8 cellular contexts compared by ENCODE assay signal in the genomic region with DNA sequence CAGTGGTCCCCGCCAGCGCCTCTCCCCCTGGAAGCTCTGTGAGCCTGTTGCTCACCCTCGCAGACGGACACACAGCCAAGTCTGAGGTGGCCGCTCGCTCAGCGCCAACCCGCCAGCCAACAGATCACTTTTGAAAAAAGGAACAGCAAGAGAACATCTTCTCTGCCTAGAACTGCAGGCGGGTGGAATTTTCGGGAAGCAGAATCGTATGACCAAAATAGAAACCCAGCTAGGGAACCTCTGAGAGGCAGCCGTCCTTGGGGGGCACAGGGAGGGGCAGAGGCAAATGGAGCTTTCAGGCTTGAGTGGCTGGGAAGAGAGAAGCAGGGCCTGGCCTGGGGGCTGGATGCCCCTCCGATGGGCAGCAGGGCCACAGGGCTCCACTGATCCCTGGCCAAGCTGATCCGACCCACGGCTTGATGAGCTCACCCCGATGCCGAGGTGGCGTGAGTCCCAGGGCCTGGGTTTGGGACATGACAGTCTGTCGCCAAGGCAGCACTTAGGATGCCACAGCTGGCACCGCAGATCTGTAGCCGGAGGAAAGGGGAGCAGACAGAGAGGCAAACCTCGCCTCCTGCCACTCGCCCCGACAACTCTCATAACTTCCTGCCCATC. TPM values are rescaled to one million over a fixed set of nuclear protein-coding genes. Genes with fewer than 3 reads are reported as not detected.
DNase-seq lines count a peak whose midpoint lies in the region; ATAC-seq and TF ChIP-seq lines count a peak whose summit lies in the region.

No MANE protein-coding gene starts in this region.

- peak overlapping the region; percentile 9 for H3K9ac ChIP-seq in mucosa of stomach (ENCODE audit: low read length)

- POLR2A ChIA-PET in MCF 10A (lab: Yijun Ruan, JAX) = interaction anchor here (0.6 to 1.2 kb wide), 2 partner anchors 14 to 45 kb away, joined by 3 read pairs; no protein-coding TSS in a partner anchor

- no peak for ATAC-seq in HG03045 (IDR thresholded peaks at IDR 0.05; ENCODE audit: unreplicated experiment)

- no peaks in the 10 kb centered on the region for H3K9me3 Mint-ChIP-seq in MCF 10A (ENCODE audit: unreplicated experiment)
- H3K9me3 Mint-ChIP-seq in dendritic cell treated with granulocyte-macrophage colony-stimulating factor and Interleukin-4, amounts not matched to agents 40 ng/mL and 50 ng/mL, for 4 days = peaks cover 3% of the 10 kb centered on the region

- peaks cover 11% of the 10 kb centered on the region for H3K4me1 Mint-ChIP-seq in MCF 10A (ENCODE audit: insufficient read depth, unreplicated experiment)
- H3K4me1 Mint-ChIP-seq in dendritic cell treated with granulocyte-macrophage colony-stimulating factor and Interleukin-4, amounts not matched to agents 40 ng/mL and 50 ng/mL, for 4 days (ENCODE audit: low read depth) = peaks cover 83% of the 10 kb centered on the region

- no TSS peak for BruUV-seq in MCF 10A (replicated peaks; lab: Mats Ljungman, UMichigan)

- H3K36me3 ChIP-seq in breast epithelium = no peaks in the 10 kb centered on the region
- no peaks in the 10 kb centered on the region for H3K36me3 ChIP-seq in mucosa of stomach (ENCODE audit: control insufficient read depth, insufficient read depth, low read length)

- no peak overlapping the region for H3K4me3 ChIP-seq in breast epithelium
- H3K4me3 ChIP-seq in mucosa of stomach (ENCODE audit: low read length) = no peak overlapping the region

- intact Hi-C loops in breast epithelium (cut with DNase I; ENCODE audit: low total_unique reads) (no loop called here), MCF 10A (cut with micrococcal nuclease) (no loop called here)
- intact Hi-C loops in dendritic cell treated with granulocyte-macrophage colony-stimulating factor and Interleukin-4, amounts not matched to agents 40 ng/mL and 50 ng/mL, for 4 days (cut with micrococcal nuclease) = loop anchor here (1.0 to 5.0 kb wide), 2 partner anchors 9 to 35 kb away; no protein-coding TSS in a partner anchor

- H3K4me3 Mint-ChIP-seq in MCF 10A (ENCODE audit: unreplicated experiment) = no peak overlapping the region
- H3K4me3 Mint-ChIP-seq in dendritic cell treated with granulocyte-macrophage colony-stimulating factor and Interleukin-4, amounts not matched to agents 40 ng/mL and 50 ng/mL, for 4 days = peak overlapping the region; percentile 61

- peaks cover 6% of the 10 kb centered on the region for H3K27me3 Mint-ChIP-seq in MCF 10A (ENCODE audit: insufficient read depth, unreplicated experiment)
- peaks cover 3% of the 10 kb centered on the region for H3K27me3 Mint-ChIP-seq in dendritic cell treated with granulocyte-macrophage colony-stimulating factor and Interleukin-4, amounts not matched to agents 40 ng/mL and 50 ng/mL, for 4 days

- H3K27ac ChIP-seq in breast epithelium = peak overlapping the region; percentile 28 to 61

- TF ChIP-seq POLR2A in breast epithelium (IDR thresholded peaks at IDR 0.05) = no peak

- TF ChIP-seq CTCF in breast epithelium (IDR thresholded peaks at IDR 0.05) (no peak), MCF 10A (IDR thresholded peaks at IDR 0.05; ENCODE audit: unreplicated experiment) (no peak)

- H3K4me1 ChIP-seq in breast epithelium = no peaks in the 10 kb centered on the region
- H3K4me1 ChIP-seq in mucosa of stomach (ENCODE audit: control insufficient read depth, insufficient read depth, low read length) = peaks cover 59% of the 10 kb centered on the region

- no peaks in the 10 kb centered on the region for H3K27me3 ChIP-seq in breast epithelium
- H3K27me3 ChIP-seq in mucosa of stomach (ENCODE audit: control insufficient read depth, insufficient read depth, low read length) = no peaks in the 10 kb centered on the region

- H3K9me3 ChIP-seq in breast epithelium = no peaks in the 10 kb centered on the region
- H3K9me3 ChIP-seq in mucosa of stomach (ENCODE audit: control insufficient read depth, low read length) = no peaks in the 10 kb centered on the region

- H3K36me3 Mint-ChIP-seq in MCF 10A (ENCODE audit: insufficient read depth, unreplicated experiment) = no peaks in the 10 kb centered on the region
- H3K36me3 Mint-ChIP-seq in dendritic cell treated with granulocyte-macrophage colony-stimulating factor and Interleukin-4, amounts not matched to agents 40 ng/mL and 50 ng/mL, for 4 days (ENCODE audit: low read depth) = peaks cover 21% of the 10 kb centered on the region

- CTCF ChIA-PET in MCF 10A (lab: Yijun Ruan, JAX) = no interaction called here

- DNase-seq in breast epithelium (ENCODE audit: low spot score in 2 of 2) = no peak
- DNase-seq in MCF 10A (ENCODE audit: unreplicated experiment) = no peak
- DNase-seq in GF-D8 (lab: John Stamatoyannopoulos, UW) = no peak
- DNase-seq in NK-92 treated with Interleukin-12 subunit alpha and Interleukin-12 subunit beta, amount 100 ng/mL, for 24 hours (lab: John Stamatoyannopoulos, UW) = no peak
- no peak for DNase-seq in NCI-H1417 (lab: John Stamatoyannopoulos, UW)

- no peak overlapping the region for H3K27ac Mint-ChIP-seq in MCF 10A (ENCODE audit: low read depth, unreplicated experiment)
- peak overlapping the region; percentile 90 for H3K27ac Mint-ChIP-seq in dendritic cell treated with granulocyte-macrophage colony-stimulating factor and Interleukin-4, amounts not matched to agents 40 ng/mL and 50 ng/mL, for 4 days

RNA-seq across cellular contexts. Expression of a gene that starts 9.8 kb away (rescaled TPM):
- total RNA-seq in breast epithelium (10 to 100 TPM in 2 of 3 donors, 1 to 10 TPM in 1; 5.9 to 11.9 (median 10.2) TPM), MCF 10A (2022) (0.07 and 0.12 TPM in 2 replicates)
